9 cellular contexts compared by ENCODE assay signal in the genomic region with DNA sequence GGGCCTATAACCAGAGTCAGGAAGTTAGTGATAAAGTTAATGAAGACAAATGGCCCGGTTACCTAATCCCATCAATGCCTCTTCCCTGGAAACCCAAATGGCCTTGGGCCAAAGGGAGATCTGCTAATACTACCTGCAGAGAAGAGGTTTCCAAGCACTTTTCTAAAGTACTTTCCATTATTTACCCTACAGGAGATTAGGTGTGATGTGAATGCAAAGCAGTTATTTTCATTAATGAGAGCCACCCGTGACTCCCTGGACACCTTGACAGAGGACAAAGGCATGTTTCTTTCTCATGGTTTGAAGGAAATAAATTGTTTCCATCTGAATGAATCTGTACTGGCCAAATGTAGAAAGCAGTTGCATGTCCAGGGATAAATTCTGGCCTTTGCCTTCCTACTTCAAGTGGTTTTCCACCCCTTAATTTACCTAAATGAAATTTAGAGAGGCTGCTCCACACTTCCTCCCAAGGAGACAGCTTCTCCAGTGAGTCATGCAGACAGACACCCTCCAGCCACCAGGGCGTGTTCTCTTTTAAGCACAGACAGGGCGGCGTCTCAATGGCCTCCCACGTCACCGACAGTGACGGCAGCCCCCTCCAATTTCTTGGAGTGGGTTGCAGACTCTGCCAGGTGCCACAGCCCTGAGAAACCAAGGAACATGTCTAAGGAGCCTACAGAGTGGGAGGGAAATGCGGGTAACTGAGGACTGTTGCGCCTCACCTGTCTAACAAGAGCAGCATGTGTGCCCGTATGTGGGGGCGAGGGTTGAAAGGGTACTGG. TPM values are rescaled to one million over a fixed set of nuclear protein-coding genes. Genes with fewer than 3 reads are reported as not detected.
A peak's percentile ranks its signal among the peaks of the same experiment; 100 is the strongest.
DNase-seq lines count a peak whose midpoint lies in the region; ATAC-seq and TF ChIP-seq lines count a peak whose summit lies in the region.
"Had no signal": no experiment of that assay in that cellular context is flagged by ENCODE, and none has a peak within 500 bp of the region (broad histone marks: within the 10 kb centered on the region; RNA-seq: fewer than 3 reads in every experiment).

No MANE protein-coding gene starts in this region.

- H4K91ac ChIP-seq in neuronal stem cell (ENCODE audit: low read depth, low read length, poor library complexity) = no peak overlapping the region

- no peak overlapping the region for H2BK5ac ChIP-seq in neuronal stem cell (ENCODE audit: low read length)

- H3K79me2 ChIP-seq in GM23248 (ENCODE audit: insufficient read depth) = no peaks in the 10 kb centered on the region
- H3K79me2 ChIP-seq: parathyroid adenoma had no signal

- peak overlapping the region; percentile 8 for H2BK15ac ChIP-seq in neuronal stem cell (ENCODE audit: low read length)

- no peaks in the 10 kb centered on the region for H4K20me1 ChIP-seq in GM23248 (ENCODE audit: insufficient read depth)

- DNase-seq in GM23248 = peak; percentile 93
- DNase-seq in NCI-H2081 treated with DMSO at 0.1 percent for 48 hours (lab: John Stamatoyannopoulos, UW) = peak; percentile 37
- DNase-seq in cardiac fibroblast (ENCODE audit: low read depth in 2 of 2) = peak; percentile 62 to 92
- DNase-seq in neuronal stem cell (ENCODE audit: low spot score) = no peak
- no peak for DNase-seq in NCI-H128 (lab: John Stamatoyannopoulos, UW; ENCODE audit: unreplicated experiment)
- no peak for DNase-seq in mucosa of descending colon
- no peak for DNase-seq in NK-92 (lab: John Stamatoyannopoulos, UW; ENCODE audit: unreplicated experiment)
- DNase-seq in SW480 (ENCODE audit: low spot score) = no peak

- no peak overlapping the region for H2BK120ac ChIP-seq in neuronal stem cell (ENCODE audit: low read depth, low read length)

- H3K27ac ChIP-seq in GM23248 = peak overlapping the region; percentile 81
- peak overlapping the region; percentile 52 for H3K27ac ChIP-seq in neuronal stem cell (replicated peaks; ENCODE audit: low read length)
- H3K27ac ChIP-seq: parathyroid adenoma had no signal

- H3K36me3 ChIP-seq in GM23248 (ENCODE audit: low read depth) = no peaks in the 10 kb centered on the region
- H3K36me3 ChIP-seq in neuronal stem cell (replicated peaks in 1 of 2; ENCODE audit: control insufficient read depth in 2 of 2, insufficient read depth in 2 of 2, low read length in 2 of 2) = no peaks in the 10 kb centered on the region
- H3K36me3 ChIP-seq in mucosa of descending colon (ENCODE audit: low read depth) = no peaks in the 10 kb centered on the region

- peak overlapping the region; percentile 87 for H3K18ac ChIP-seq in neuronal stem cell (ENCODE audit: low read length)

- H3F3A ChIP-seq in GM23248 (ENCODE audit: insufficient read depth) = peaks cover 18% of the 10 kb centered on the region

- H3K9me2 ChIP-seq in GM23248 (ENCODE audit: insufficient read depth) = no peaks in the 10 kb centered on the region

- peak overlapping the region; percentile 43 for H3K9ac ChIP-seq in GM23248
- no peak overlapping the region for H3K9ac ChIP-seq in neuronal stem cell (ENCODE audit: low read depth, low read length, poor library complexity)
- H3K9ac ChIP-seq: parathyroid adenoma had no signal

- no peaks in the 10 kb centered on the region for H3K27me3 ChIP-seq in GM23248 (replicated peaks; ENCODE audit: insufficient read depth)
- H3K27me3 ChIP-seq in neuronal stem cell (ENCODE audit: control insufficient read depth in 3 of 3, insufficient read depth in 3 of 3, low read depth in 1 of 3, low read length in 3 of 3) = no peaks in the 10 kb centered on the region

- H4K8ac ChIP-seq in neuronal stem cell (ENCODE audit: low read depth, low read length) = no peak overlapping the region

- H3K4me2 ChIP-seq in GM23248 (ENCODE audit: unreplicated experiment) (peak overlapping the region; percentile 36), neuronal stem cell (ENCODE audit: insufficient read depth, low read length, poor library complexity, severe bottlenecking) (no peak overlapping the region)

- H3K4ac ChIP-seq in neuronal stem cell (ENCODE audit: low read length) = no peak overlapping the region

- no peak for ATAC-seq in mucosa of descending colon

- TF ChIP-seq CTCF in cardiac fibroblast (IDR thresholded peaks at IDR 0.05; ENCODE audit: low read depth, low read length) (no peak), mucosa of descending colon (IDR thresholded peaks at IDR 0.05) (no peak)

- H3K4me3 ChIP-seq in GM23248 (no peak overlapping the region), cardiac fibroblast (replicated peaks in 1 of 2; ENCODE audit: low read depth in 2 of 2, low read length in 2 of 2) (no peak overlapping the region), neuronal stem cell (ENCODE audit: low read length in 2 of 2) (no peak overlapping the region), mucosa of descending colon (no peak overlapping the region)

- WGBS in GM23248 (ENCODE audit: low coverage in 1 of 2, low lambda C conversion rate in 2 of 2, missing lambda C conversion rate in 2 of 2), 2 experiments = 54 to 61% methylated on average over 12 of the region's 12 CpGs
- no CpG with 5 or more reads among the region's 12 CpGs for WGBS in neuronal stem cell (ENCODE audit: extremely low coverage in 2 of 2, insufficient read length in 2 of 2, insufficient replicate concordance in 1 of 2), 2 donors

- no peak overlapping the region for H2BK12ac ChIP-seq in neuronal stem cell (ENCODE audit: low read length)

- no peak overlapping the region for H2AK5ac ChIP-seq in neuronal stem cell (ENCODE audit: low read depth, low read length)

- peak overlapping the region; percentile 6 for H3K23ac ChIP-seq in neuronal stem cell (ENCODE audit: low read depth, low read length, poor library complexity)

- intact Hi-C loops in mucosa of descending colon (cut with DNase I, micrococcal nuclease) = no loop called here

- peak overlapping the region; percentile 12 for H2AFZ ChIP-seq in GM23248
- no peak overlapping the region for H2AFZ ChIP-seq in neuronal stem cell (ENCODE audit: low read length)
- H2AFZ ChIP-seq: parathyroid adenoma had no signal

- in situ Hi-C loops in GM23248 (cut with MboI) = no loop called here

- H3K4me1 ChIP-seq in GM23248 (ENCODE audit: insufficient read depth) (peaks cover 34% of the 10 kb centered on the region), neuronal stem cell (ENCODE audit: control insufficient read depth in 2 of 2, insufficient read depth in 1 of 2, low read depth in 1 of 2, low read length in 2 of 2) (peaks cover 0 to 12% of the 10 kb centered on the region in 2 donors), mucosa of descending colon (ENCODE audit: low read depth) (no peaks in the 10 kb centered on the region)
- H3K4me1 ChIP-seq: parathyroid adenoma had no signal

- no peaks in the 10 kb centered on the region for H3K9me3 ChIP-seq in GM23248 (ENCODE audit: low read depth)
- no peaks in the 10 kb centered on the region for H3K9me3 ChIP-seq in neuronal stem cell (replicated peaks in 1 of 2; ENCODE audit: control insufficient read depth in 2 of 2, insufficient read depth in 1 of 2, low read depth in 1 of 2, low read length in 2 of 2)
- H3K9me3 ChIP-seq in mucosa of descending colon = no peaks in the 10 kb centered on the region

- no peaks in the 10 kb centered on the region for H3K79me1 ChIP-seq in neuronal stem cell (ENCODE audit: low read depth, low read length)

- no peak overlapping the region for H3K14ac ChIP-seq in neuronal stem cell (ENCODE audit: low read length)

RNA-seq across cellular contexts. Expression of a gene that starts 43.9 kb away (rescaled TPM):
- total RNA-seq in GM23248 (2014; rRNA removed; shearing (Covaris generic)) = 58.9 and 64.1 TPM in 2 replicates
- polyA plus RNA-seq in GM23248 (2016; fragmentation: Nextera tagmentation; extraction: Ambion mirVana) = 59.6 and 64.5 TPM in 2 replicates
- 28.3 TPM for polyA plus RNA-seq in neuronal stem cell (2013, experiment 1 of 2)
- 26.1 TPM for polyA plus RNA-seq in neuronal stem cell (2013, experiment 2 of 2)
- 10 to 100 TPM; 19.9 to 33.1 (median 21.4) TPM for total RNA-seq in mucosa of descending colon

Comparison
In these comparisons a context has a peak if more than half of its experiments do, and no peak if none do; other contexts are left out.
1. DNase-seq: peak in GM23248 (single experiment), NCI-H2081 treated with DMSO at 0.1 percent for 48 hours (single experiment) and cardiac fibroblast (2 of 2); none in neuronal stem cell (single experiment), NCI-H128 (single experiment), mucosa of descending colon (0 of 3), NK-92 (single experiment) and SW480 (single experiment).